In the genomic region with DNA sequence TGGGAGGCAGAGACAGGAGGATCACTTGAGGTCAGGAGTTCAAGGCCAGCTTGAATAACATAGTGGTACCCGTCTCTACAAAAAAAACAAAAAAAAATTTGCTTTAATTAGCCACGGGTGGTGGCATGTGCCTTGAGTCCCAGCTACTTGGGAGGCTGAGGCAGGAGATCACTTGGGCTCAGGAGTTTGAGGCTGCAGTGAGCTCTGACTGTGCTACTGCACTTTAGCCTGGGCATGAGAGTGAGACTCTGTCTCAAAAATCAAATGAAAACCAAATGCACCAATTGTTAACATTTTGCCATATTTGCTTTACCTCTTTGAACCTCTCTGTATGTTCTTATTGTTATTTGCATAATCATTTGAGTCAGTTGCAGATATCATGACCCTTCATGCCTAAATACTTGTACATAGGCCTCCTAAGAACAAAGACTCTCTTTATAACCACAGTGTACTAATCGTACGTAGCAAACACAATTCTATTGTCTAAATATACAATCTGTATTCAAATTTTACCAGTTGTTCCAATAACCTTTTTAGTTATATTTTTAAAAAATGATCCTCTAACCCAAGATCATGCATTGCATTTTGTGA, we compare ENCODE assay signal across 24 cellular contexts. TPM values are rescaled to one million over a fixed set of nuclear protein-coding genes. Genes with fewer than 3 reads are reported as not detected.
A peak's percentile ranks its signal among the peaks of the same experiment; 100 is the strongest.
DNase-seq lines count a peak whose midpoint lies in the region; ATAC-seq and TF ChIP-seq lines count a peak whose summit lies in the region.
"Had no signal": no experiment of that assay in that cellular context is flagged by ENCODE, and none has a peak within 500 bp of the region (broad histone marks: within the 10 kb centered on the region; RNA-seq: fewer than 3 reads in every experiment).

No MANE protein-coding gene starts in this region.

- no peak overlapping the region for H3K4me3 ChIP-seq in gastroesophageal sphincter
- H3K4me3 ChIP-seq: BLaER1, GM12878 had no signal

- H3K27me3 ChIP-seq in gastroesophageal sphincter, result no peaks in the 10 kb centered on the region
- H3K27me3 ChIP-seq: BE2C, BLaER1 had no signal

- TF ChIP-seq POLR2A in gastroesophageal sphincter (IDR thresholded peaks at IDR 0.05), result no peak

- no peak for TF ChIP-seq CTCF in gastroesophageal sphincter (IDR thresholded peaks at IDR 0.05)

- no peak for ATAC-seq in gastroesophageal sphincter
- ATAC-seq: GM12878 had no signal

- in situ Hi-C loops in SK-MEL-5 (cut with HindIII; ENCODE audit: low pct_unique_long_range_greater_than_20kb, low sequenced_read_pairs), result no loop called here

- H3K36me3 ChIP-seq in gastroesophageal sphincter, result no peaks in the 10 kb centered on the region
- H3K36me3 ChIP-seq: BE2C, BLaER1 had no signal

- DNase-seq in NCI-H1048 (lab: John Stamatoyannopoulos, UW) (peak; percentile 47), NCI-H526 (lab: John Stamatoyannopoulos, UW) (peak; percentile 58 to 86), SK-MEL-5 (ENCODE audit: low read depth, low spot score) (peak; percentile 37), foreskin melanocyte (peak; percentile 43), NCI-H2196 treated with DMSO at 0.1 percent for 48 hours (lab: John Stamatoyannopoulos, UW; ENCODE audit: unreplicated experiment) (no peak)
- no peak for DNase-seq in central memory CD4-positive, alpha-beta T cell
- DNase-seq: 8988T; ACHN; BE2C; C1 segment of cervical spinal cord; CD4-positive, alpha-beta memory T cell; CD4-positive, CD25-positive, alpha-beta regulatory T cell; CD8-positive, alpha-beta memory T cell; COR-L47; DMS 273 treated with DMSO at 0.1 percent for 48 hours; DMS153; DMS53; DMS79; DND-41; EL; GDM1 had no signal

- peaks cover 0 to 7% (median 0%) of the 10 kb centered on the region in 3 donors for H3K9me3 ChIP-seq in gastroesophageal sphincter

- no peak for TF ChIP-seq EP300 in gastroesophageal sphincter (IDR thresholded peaks at IDR 0.05)

- H3K27ac ChIP-seq in gastroesophageal sphincter, result no peak overlapping the region
- H3K27ac ChIP-seq: BLaER1 had no signal

- WGBS in gastroesophageal sphincter (ENCODE audit: low coverage in 1 of 2), 2 donors, result 74 to 78% methylated on average over 4 of the region's 4 CpGs

- peaks cover 0 to 7% (median 0%) of the 10 kb centered on the region in 3 donors for H3K4me1 ChIP-seq in gastroesophageal sphincter
- H3K4me1 ChIP-seq: BE2C, BLaER1 had no signal

RNA-seq across cellular contexts. Expression of a gene that starts 8.5 kb away (rescaled TPM):
- 0.21 TPM in 2 replicates for total RNA-seq in SK-MEL-5 (2014; rRNA removed; shearing (Covaris generic))
- polyA plus RNA-seq in SK-MEL-5 (2015; cell fraction: cytosol; rRNA removed), result 1.6 and 2.5 TPM in 2 replicates
- 0.79 and 0.88 TPM in 2 replicates for polyA plus RNA-seq in SK-MEL-5 (2015; cell fraction: nucleus; rRNA removed)
- total RNA-seq in gastroesophageal sphincter, result 100 to 1,000 TPM; 139 to 322 (median 244) TPM
- polyA plus RNA-seq: CD4-positive, alpha-beta memory T cell; CD4-positive, CD25-positive, alpha-beta regulatory T cell; CD8-positive, alpha-beta memory T cell had no signal

Comparison
In these comparisons a context has a peak if more than half of its experiments do, and no peak if none do; other contexts are left out.
1. DNase-seq: peak in NCI-H1048 (single experiment), NCI-H526 (2 of 2), SK-MEL-5 (single experiment) and foreskin melanocyte (single experiment); none in NCI-H2196 treated with DMSO at 0.1 percent for 48 hours (single experiment) and central memory CD4-positive, alpha-beta T cell (single experiment).
2. RNA of a gene that starts 8.5 kb away (total RNA-seq): 139 to 322 TPM in gastroesophageal sphincter; 0.21 TPM in SK-MEL-5; every median in the first group is over 100 times any median in the second.